1 cellular context compared by ENCODE assay signal in the genomic region with DNA sequence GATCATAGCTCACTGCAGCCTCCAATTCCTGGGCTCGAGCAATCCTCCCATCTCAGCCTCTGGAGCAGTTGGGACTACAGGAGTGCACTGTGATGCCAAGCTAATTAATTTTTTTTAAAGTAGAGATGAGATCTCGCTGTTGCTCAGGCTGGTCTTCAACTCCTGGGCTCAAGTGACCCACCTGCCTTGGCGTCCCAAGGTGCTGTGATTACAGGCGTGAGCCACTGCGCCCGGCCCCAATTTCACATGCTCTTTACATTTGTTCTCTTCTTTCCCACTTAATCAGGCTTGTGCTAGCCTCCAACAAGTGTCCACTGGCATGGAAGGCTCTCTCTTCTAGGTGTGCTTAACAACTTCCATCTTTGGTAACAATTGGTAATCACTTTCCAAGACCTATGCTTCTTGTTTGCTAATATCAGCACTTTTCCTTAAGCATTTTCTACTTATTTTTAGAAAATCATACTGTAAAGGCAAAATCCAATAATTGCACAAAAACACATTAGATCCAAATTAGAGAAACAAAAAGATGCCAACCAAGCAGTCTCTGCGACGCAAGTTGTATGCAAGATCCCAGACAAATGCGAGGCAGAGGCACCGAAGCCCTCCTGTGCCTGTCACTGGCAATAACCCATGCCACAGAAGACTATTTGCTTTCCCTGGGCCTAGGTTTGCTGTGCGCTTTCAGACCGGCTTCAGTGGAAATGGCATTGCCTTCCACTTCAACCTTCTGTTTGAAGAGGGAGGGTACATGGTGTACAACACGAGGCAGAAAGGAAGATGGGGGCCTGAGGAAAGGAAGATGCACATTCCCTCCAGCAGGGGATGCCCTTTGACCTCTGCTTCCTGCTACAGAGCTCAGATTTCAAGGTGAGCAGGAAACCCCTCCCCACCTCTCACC.
TF ChIP-seq lines count a peak whose summit lies in the region.

No MANE protein-coding gene starts in this region.

TF ChIP-seq in WTC11, 78 proteins besides CTCF, POLR2A, EP300 and RAD21 (continued from another document):
- TF ChIP-seq, protein P1, sequence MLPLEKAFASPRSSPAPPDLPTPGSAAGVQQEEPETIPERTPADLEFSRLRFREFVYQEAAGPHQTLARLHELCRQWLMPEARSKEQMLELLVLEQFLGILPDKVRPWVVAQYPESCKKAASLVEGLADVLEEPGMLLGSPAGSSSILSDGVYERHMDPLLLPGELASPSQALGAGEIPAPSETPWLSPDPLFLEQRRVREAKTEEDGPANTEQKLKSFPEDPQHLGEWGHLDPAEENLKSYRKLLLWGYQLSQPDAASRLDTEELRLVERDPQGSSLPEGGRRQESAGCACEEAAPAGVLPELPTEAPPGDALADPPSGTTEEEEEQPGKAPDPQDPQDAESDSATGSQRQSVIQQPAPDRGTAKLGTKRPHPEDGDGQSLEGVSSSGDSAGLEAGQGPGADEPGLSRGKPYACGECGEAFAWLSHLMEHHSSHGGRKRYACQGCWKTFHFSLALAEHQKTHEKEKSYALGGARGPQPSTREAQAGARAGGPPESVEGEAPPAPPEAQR (CRISPR knock-in tag; IDR thresholded peaks at IDR 0.05), result no peak
